Comparison of ENCODE assay signal across 10 cellular contexts in genomic region chr17:42277342-42277712, GRCh38. TPM values are rescaled to one million over a fixed set of nuclear protein-coding genes. Genes with fewer than 3 reads are reported as not detected.
A peak's percentile ranks its signal among the peaks of the same experiment; 100 is the strongest.
DNase-seq lines count a peak whose midpoint lies in the region; ATAC-seq and TF ChIP-seq lines count a peak whose summit lies in the region.
"Had no signal": no experiment of that assay in that cellular context is flagged by ENCODE, and none has a peak within 500 bp of the region (broad histone marks: within the 10 kb centered on the region; RNA-seq: fewer than 3 reads in every experiment).

No MANE protein-coding gene starts in this region.

- no peak overlapping the region for H4K8ac ChIP-seq in mesendoderm (ENCODE audit: low read depth, low read length)

- H3K27ac ChIP-seq in mesendoderm (ENCODE audit: low read depth, low read length), result no peak overlapping the region

- CTCF ChIA-PET in activated naive CD4-positive, alpha-beta T cell treated with anti-CD3 and anti-CD28 coated beads, Interleukin-2, amount 10 ng/mL, durations not matched to agents 7 days and 5 days (lab: Charles Lee), result interaction anchor here (1.0 kb wide), 1 partner anchor 55 kb away, joined by 4 read pairs; no protein-coding TSS in a partner anchor

- H3K9me3 Mint-ChIP-seq in activated naive CD4-positive, alpha-beta T cell treated with anti-CD3 and anti-CD28 coated beads, Interleukin-2, amount 10 ng/mL, durations not matched to agents 7 days and 5 days, result no peaks in the 10 kb centered on the region
- no peaks in the 10 kb centered on the region for H3K9me3 Mint-ChIP-seq in activated naive CD8-positive, alpha-beta T cell treated with anti-CD3 and anti-CD28 coated beads, Interleukin-2, amount 10 ng/mL, durations not matched to agents 7 days and 5 days
- no peaks in the 10 kb centered on the region for H3K9me3 Mint-ChIP-seq in type B pancreatic cell

- POLR2A ChIA-PET in activated naive CD8-positive, alpha-beta T cell treated with anti-CD3 and anti-CD28 coated beads, Interleukin-2, amount 10 ng/mL, durations not matched to agents 7 days and 5 days (lab: Charles Lee), result interaction anchor here (0.5 to 6.2 kb wide), 6 partner anchors 11 to 721 kb away, joined by 3 to 108 read pairs (median 5); partner anchors contain the start of gene STAT5A

- no peak overlapping the region for H3K4ac ChIP-seq in mesendoderm (ENCODE audit: low read depth, low read length)

- no peak overlapping the region for H2AK5ac ChIP-seq in mesendoderm (ENCODE audit: low read length)

- peaks cover 35% of the 10 kb centered on the region for H3K4me1 Mint-ChIP-seq in activated naive CD4-positive, alpha-beta T cell treated with anti-CD3 and anti-CD28 coated beads, Interleukin-2, amount 10 ng/mL, durations not matched to agents 7 days and 5 days
- peaks cover 31% of the 10 kb centered on the region for H3K4me1 Mint-ChIP-seq in activated naive CD8-positive, alpha-beta T cell treated with anti-CD3 and anti-CD28 coated beads, Interleukin-2, amount 10 ng/mL, durations not matched to agents 7 days and 5 days
- H3K4me1 Mint-ChIP-seq in type B pancreatic cell (ENCODE audit: unreplicated experiment), result peaks cover 34% of the 10 kb centered on the region

- H3K36me3 ChIP-seq in mesendoderm (ENCODE audit: control insufficient read depth, insufficient read depth, low read length), result no peaks in the 10 kb centered on the region
- H3K36me3 ChIP-seq: HAP-1 had no signal

- no peak overlapping the region for H3K4me2 ChIP-seq in mesendoderm (ENCODE audit: low read length)

- H2BK15ac ChIP-seq in mesendoderm (replicated peaks; ENCODE audit: low read depth), result no peak overlapping the region

- H3K4me1 ChIP-seq in mesendoderm (ENCODE audit: control insufficient read depth, low read depth, low read length), result peaks cover 3% of the 10 kb centered on the region

- no peak overlapping the region for H3K9ac ChIP-seq in mesendoderm (ENCODE audit: low read length)

- H3K56ac ChIP-seq in mesendoderm (ENCODE audit: low read length), result peak overlapping the region; percentile 92

- peaks cover 2% of the 10 kb centered on the region for H3K79me1 ChIP-seq in mesendoderm (ENCODE audit: low read length)

- no peaks in the 10 kb centered on the region for H3K27me3 Mint-ChIP-seq in activated naive CD4-positive, alpha-beta T cell treated with anti-CD3 and anti-CD28 coated beads, Interleukin-2, amount 10 ng/mL, durations not matched to agents 7 days and 5 days
- no peaks in the 10 kb centered on the region for H3K27me3 Mint-ChIP-seq in activated naive CD8-positive, alpha-beta T cell treated with anti-CD3 and anti-CD28 coated beads, Interleukin-2, amount 10 ng/mL, durations not matched to agents 7 days and 5 days
- H3K27me3 Mint-ChIP-seq in type B pancreatic cell, result no peaks in the 10 kb centered on the region

- ATAC-seq in activated naive CD8-positive, alpha-beta T cell treated with anti-CD3 and anti-CD28 coated beads, Interleukin-2, amount 10 ng/mL, durations not matched to agents 7 days and 5 days (ENCODE audit: low read depth), result no peak

- peaks cover 17% of the 10 kb centered on the region for H3K36me3 Mint-ChIP-seq in activated naive CD4-positive, alpha-beta T cell treated with anti-CD3 and anti-CD28 coated beads, Interleukin-2, amount 10 ng/mL, durations not matched to agents 7 days and 5 days
- peaks cover 4% of the 10 kb centered on the region for H3K36me3 Mint-ChIP-seq in activated naive CD8-positive, alpha-beta T cell treated with anti-CD3 and anti-CD28 coated beads, Interleukin-2, amount 10 ng/mL, durations not matched to agents 7 days and 5 days
- H3K36me3 Mint-ChIP-seq in type B pancreatic cell, result no peaks in the 10 kb centered on the region

- H3K18ac ChIP-seq in mesendoderm (ENCODE audit: low read length), result no peak overlapping the region

- no CpG with 5 or more reads among the region's 6 CpGs for WGBS in mesendoderm (ENCODE audit: extremely low coverage, insufficient coverage, low lambda C conversion rate)

- H3K27me3 ChIP-seq in mesendoderm (ENCODE audit: insufficient read depth, low read length, poor library complexity), result no peaks in the 10 kb centered on the region

- no peak overlapping the region for H3K4me3 ChIP-seq in mesendoderm (ENCODE audit: low read length)

- peak overlapping the region; percentile 80 for H3K27ac Mint-ChIP-seq in activated naive CD4-positive, alpha-beta T cell treated with anti-CD3 and anti-CD28 coated beads, Interleukin-2, amount 10 ng/mL, durations not matched to agents 7 days and 5 days
- H3K27ac Mint-ChIP-seq in activated naive CD8-positive, alpha-beta T cell treated with anti-CD3 and anti-CD28 coated beads, Interleukin-2, amount 10 ng/mL, durations not matched to agents 7 days and 5 days, result peak overlapping the region; percentile 82
- peak overlapping the region; percentile 80 for H3K27ac Mint-ChIP-seq in type B pancreatic cell

- no peak for DNase-seq in activated naive CD4-positive, alpha-beta T cell treated with anti-CD3 and anti-CD28 coated beads, Interleukin-2, amount 10 ng/mL, durations not matched to agents 7 days and 5 days
- no peak for DNase-seq in activated naive CD4-positive, alpha-beta T cell treated with anti-CD3 and anti-CD28 coated beads, Interleukin-2, amount 50 U/mL, for 16 hours
- DNase-seq in activated naive CD8-positive, alpha-beta T cell treated with anti-CD3 and anti-CD28 coated beads, Interleukin-2, amount 10 ng/mL, durations not matched to agents 7 days and 5 days, result no peak
- DNase-seq in mesendoderm, result no peak
- no peak for DNase-seq in type B pancreatic cell (ENCODE audit: extremely low spot score, unreplicated experiment)
- no peak for DNase-seq in stimulated activated CD4-positive, alpha-beta T cell treated with anti-CD3 and anti-CD28 coated beads, Interleukin-2, amount 100 ng/mL, for 48 hours
- DNase-seq in NCI-H82 (lab: John Stamatoyannopoulos, UW), result no peak
- no peak for DNase-seq in LoVo (ENCODE audit: low spot score)
- DNase-seq: NCI-H1105 treated with DMSO at 0.1 percent for 48 hours had no signal

- peak overlapping the region; percentile 76 for H3K4me3 Mint-ChIP-seq in activated naive CD4-positive, alpha-beta T cell treated with anti-CD3 and anti-CD28 coated beads, Interleukin-2, amount 10 ng/mL, durations not matched to agents 7 days and 5 days
- H3K4me3 Mint-ChIP-seq in activated naive CD8-positive, alpha-beta T cell treated with anti-CD3 and anti-CD28 coated beads, Interleukin-2, amount 10 ng/mL, durations not matched to agents 7 days and 5 days, result peak overlapping the region; percentile 78
- peak overlapping the region; percentile 81 for H3K4me3 Mint-ChIP-seq in type B pancreatic cell

- no peak overlapping the region for H3K23ac ChIP-seq in mesendoderm (ENCODE audit: low read length)

- no peak for TF ChIP-seq CTCF in type B pancreatic cell (conservative IDR thresholded peaks at IDR 0.05)

- H3K79me2 ChIP-seq in mesendoderm (ENCODE audit: control insufficient read depth, insufficient read depth, low read length), result peaks cover 12% of the 10 kb centered on the region

- H2BK5ac ChIP-seq in mesendoderm (ENCODE audit: low read length), result no peak overlapping the region

- H4K5ac ChIP-seq in mesendoderm (ENCODE audit: low read length), result no peak overlapping the region

- no peak overlapping the region for H2BK120ac ChIP-seq in mesendoderm (ENCODE audit: low read depth, low read length)

RNA-seq across cellular contexts. Expression of gene STAT5B, which starts 1.1 kb away (rescaled TPM):
- total RNA-seq in activated naive CD8-positive, alpha-beta T cell treated with anti-CD3 and anti-CD28 coated beads, Interleukin-2, amount 10 ng/mL, durations not matched to agents 7 days and 5 days, result 100 to 1,000 TPM; 131 to 134 TPM
- polyA plus RNA-seq in mesendoderm (2013, experiment 1 of 2), result 24.3 TPM
- 26.6 TPM for polyA plus RNA-seq in mesendoderm (2013, experiment 2 of 2)
- total RNA-seq in type B pancreatic cell (ENCODE audit: low replicate concordance), result 22.0 and 42.3 TPM in 2 replicates

RNA-seq across cellular contexts. Expression of gene STAT5A, which starts 11.0 kb away (rescaled TPM):
- total RNA-seq in activated naive CD8-positive, alpha-beta T cell treated with anti-CD3 and anti-CD28 coated beads, Interleukin-2, amount 10 ng/mL, durations not matched to agents 7 days and 5 days, result 100 to 1,000 TPM; 125 to 131 TPM
- 1.7 TPM for polyA plus RNA-seq in mesendoderm (2013, experiment 1 of 2)
- 1.7 TPM for polyA plus RNA-seq in mesendoderm (2013, experiment 2 of 2)
- total RNA-seq in type B pancreatic cell (ENCODE audit: low replicate concordance), result 1.6 and 2.0 TPM in 2 replicates

Comparison
In these comparisons a context has a peak if more than half of its experiments do, and no peak if none do; other contexts are left out.
1. RNA of gene STAT5A, which starts 11.0 kb away (total RNA-seq): 125 to 131 TPM in activated naive CD8-positive, alpha-beta T cell treated with anti-CD3 and anti-CD28 coated beads, Interleukin-2, amount 10 ng/mL, durations not matched to agents 7 days and 5 days; 1.6 to 2.0 TPM in type B pancreatic cell; every median in the first group is over 10 times any median in the second.
2. Peak in every context shown above with its lines, with median percentiles within 50 percentile points of each other: H3K27ac Mint-ChIP-seq and H3K4me3 Mint-ChIP-seq.